In the genomic region with DNA sequence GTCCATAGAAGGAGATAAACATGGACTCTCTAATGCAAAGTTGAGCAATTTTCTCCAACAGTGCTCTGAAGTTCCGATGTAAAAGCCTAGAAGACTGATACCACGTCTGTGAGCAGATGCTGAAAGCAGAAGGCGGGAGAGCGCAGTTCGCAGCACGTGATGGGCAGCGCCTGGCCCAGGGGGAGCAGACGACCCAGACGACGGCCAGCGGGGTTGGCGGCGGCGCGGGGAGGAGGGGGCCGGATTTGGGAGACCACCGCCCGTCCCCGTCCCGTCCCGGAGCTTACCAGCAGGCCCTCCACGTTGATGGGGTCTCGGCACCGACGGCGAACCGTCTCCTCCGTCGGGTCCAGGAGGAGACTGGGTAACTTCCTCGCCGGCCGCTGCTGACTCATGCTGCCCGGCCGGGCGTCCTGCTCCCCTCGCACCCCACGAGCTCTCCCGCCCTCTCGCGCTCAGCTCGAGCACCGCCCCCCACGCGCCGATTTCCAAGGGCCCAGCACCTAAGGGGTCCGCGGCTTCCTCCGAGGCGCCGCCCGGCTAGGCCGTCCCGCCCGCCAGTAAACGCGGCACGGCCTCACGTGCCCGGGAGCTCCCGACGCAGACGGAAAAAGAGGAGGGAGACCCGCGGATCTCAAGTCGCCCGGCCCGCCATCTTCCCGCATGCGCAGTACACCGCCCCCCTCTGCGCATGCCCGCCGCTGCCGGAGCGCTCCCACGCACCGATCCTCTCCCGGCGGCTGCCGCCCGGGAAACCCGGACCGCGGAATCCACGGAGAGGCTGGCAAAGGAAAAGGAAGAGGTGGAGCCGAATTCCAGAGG, we compare ENCODE assay signal across 8 cellular contexts. TPM values are rescaled to one million over a fixed set of nuclear protein-coding genes. Genes with fewer than 3 reads are reported as not detected.
DNase-seq lines count a peak whose midpoint lies in the region; ATAC-seq and TF ChIP-seq lines count a peak whose summit lies in the region.

A gene with protein sequence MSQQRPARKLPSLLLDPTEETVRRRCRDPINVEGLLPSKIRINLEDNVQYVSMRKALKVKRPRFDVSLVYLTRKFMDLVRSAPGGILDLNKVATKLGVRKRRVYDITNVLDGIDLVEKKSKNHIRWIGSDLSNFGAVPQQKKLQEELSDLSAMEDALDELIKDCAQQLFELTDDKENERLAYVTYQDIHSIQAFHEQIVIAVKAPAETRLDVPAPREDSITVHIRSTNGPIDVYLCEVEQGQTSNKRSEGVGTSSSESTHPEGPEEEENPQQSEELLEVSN (minus strand): TSS at position 677 of the 822 bp plus-strand sequence. CDS start 282 bp downstream, at position 395.

- no peak for TF ChIP-seq CTCF in CD8-positive, alpha-beta T cell (IDR thresholded peaks at IDR 0.05)
- no peak for TF ChIP-seq CTCF in GM20000 (IDR thresholded peaks at IDR 0.05; ENCODE audit: extremely low read depth, missing control alignments)

- no peaks in the 10 kb centered on the region for H3K9me3 ChIP-seq in CD8-positive, alpha-beta T cell (ENCODE audit: low read length)
- H3K9me3 ChIP-seq in effector memory CD4-positive, alpha-beta T cell (ENCODE audit: control insufficient read depth, low read length) = no peaks in the 10 kb centered on the region

- intact Hi-C loops in CD8-positive, alpha-beta T cell (cut with DNase I, micrococcal nuclease) = loop anchor here (1.0 to 10.0 kb wide), 9 partner anchors 121 to 1343 kb away; a partner anchor contains a TSS

- peak within 1 kb of the TSS; percentile 51 for H3K27ac ChIP-seq in CD8-positive, alpha-beta T cell (ENCODE audit: low read depth, low read length)
- H3K27ac ChIP-seq in effector memory CD4-positive, alpha-beta T cell (ENCODE audit: insufficient read depth, low read length, poor library complexity, severe bottlenecking) = peak within 1 kb of the TSS; percentile 58

- H3K27me3 ChIP-seq in CD8-positive, alpha-beta T cell (ENCODE audit: insufficient read depth, low read length) = no peaks in the 10 kb centered on the region
- no peaks in the 10 kb centered on the region for H3K27me3 ChIP-seq in effector memory CD4-positive, alpha-beta T cell (replicated peaks; ENCODE audit: control insufficient read depth, insufficient read depth, low read length, poor library complexity, severe bottlenecking)

- peaks cover 4% of the 10 kb centered on the region for H3K36me3 Mint-ChIP-seq in CD8-positive, alpha-beta T cell
- no peaks in the 10 kb centered on the region for H3K36me3 Mint-ChIP-seq in memory B cell

- H3K36me3 ChIP-seq in CD8-positive, alpha-beta T cell (ENCODE audit: insufficient read depth, low read length) = no peaks in the 10 kb centered on the region
- no peaks in the 10 kb centered on the region for H3K36me3 ChIP-seq in effector memory CD4-positive, alpha-beta T cell (ENCODE audit: control insufficient read depth, insufficient read depth, low read length)

- H3K9me3 Mint-ChIP-seq in CD8-positive, alpha-beta T cell = no peaks in the 10 kb centered on the region
- H3K9me3 Mint-ChIP-seq in memory B cell = no peaks in the 10 kb centered on the region

- peaks cover 37% of the 10 kb centered on the region for H3K4me1 Mint-ChIP-seq in CD8-positive, alpha-beta T cell (ENCODE audit: low read depth)
- peaks cover 14% of the 10 kb centered on the region for H3K4me1 Mint-ChIP-seq in memory B cell

- peak within 1 kb of the TSS; percentile 83 for H3K4me3 ChIP-seq in CD8-positive, alpha-beta T cell (ENCODE audit: low read depth, low read length)
- H3K4me3 ChIP-seq in effector memory CD4-positive, alpha-beta T cell (ENCODE audit: insufficient read depth, low read depth, low read length, poor library complexity, severe bottlenecking) = peak within 1 kb of the TSS; percentile 95

- H3K4me1 ChIP-seq in CD8-positive, alpha-beta T cell (ENCODE audit: insufficient read depth, low read length) = peaks cover 13% of the 10 kb centered on the region
- H3K4me1 ChIP-seq in effector memory CD4-positive, alpha-beta T cell (ENCODE audit: control insufficient read depth, insufficient read depth, low read length, poor library complexity, severe bottlenecking) = peaks cover 14% of the 10 kb centered on the region

- peak within 1 kb of the TSS; percentile 96 for H3K4me3 Mint-ChIP-seq in CD8-positive, alpha-beta T cell
- peak within 1 kb of the TSS; percentile 98 for H3K4me3 Mint-ChIP-seq in memory B cell

- POLR2A ChIA-PET in CD8-positive, alpha-beta T cell (lab: Charles Lee) = interaction anchor here (0.6 to 1.6 kb wide), 3 partner anchors 121 to 739 kb away, joined by 3 to 4 read pairs (median 3); a partner anchor contains a TSS

- CTCF ChIA-PET in CD8-positive, alpha-beta T cell (lab: Charles Lee) = interaction anchor here (0.6 to 6.2 kb wide), 7 partner anchors 10 to 350 kb away, joined by 3 to 33 read pairs (median 4); a partner anchor contains a TSS

- peak within 1 kb of the TSS; percentile 91 for H3K27ac Mint-ChIP-seq in CD8-positive, alpha-beta T cell
- peak within 1 kb of the TSS; percentile 91 for H3K27ac Mint-ChIP-seq in memory B cell

- peak; percentile 85 for ATAC-seq in CD8-positive, alpha-beta T cell
- ATAC-seq in memory B cell (ENCODE audit: low read depth) = peak; percentile 79

- H3K27me3 Mint-ChIP-seq in CD8-positive, alpha-beta T cell (ENCODE audit: low read depth) = no peaks in the 10 kb centered on the region
- H3K27me3 Mint-ChIP-seq in memory B cell = no peaks in the 10 kb centered on the region

- DNase-seq in CD8-positive, alpha-beta T cell = peak; percentile 68 to 91 (median 80)
- DNase-seq in GM20000 (ENCODE audit: low spot score) (peak; percentile 91), HUDEP-2 (lab: John Stamatoyannopoulos, UW; ENCODE audit: unreplicated experiment in 76 of 76) (peak in 74 of 76 experiments; percentile 20 to 92 (median 74)), NOMO-1 treated with dmso at 0.1 percent for 144 hours (lab: John Stamatoyannopoulos, UW; ENCODE audit: unreplicated experiment) (peak; percentile 79), memory B cell (ENCODE audit: low spot score in 2 of 2) (peak; percentile 82 to 91)
- peak; percentile 64 to 75 for DNase-seq in activated CD8-positive, alpha-beta memory T cell treated with anti-CD3 and anti-CD28 coated beads for 4 hours (ENCODE audit: low read depth in 2 of 2)
- DNase-seq in effector memory CD4-positive, alpha-beta T cell = peak; percentile 71 to 81 (median 75)
- DNase-seq in stimulated activated CD8-positive, alpha-beta memory T cell treated with anti-CD3 and anti-CD28 coated beads, Interleukin-12 subunit alpha, Interleukin-12 subunit beta, amount 100 ng/mL, for 1 hour (ENCODE audit: low read depth) = peak; percentile 72

RNA-seq across cellular contexts. Expression of the gene that starts here (rescaled TPM):
- total RNA-seq in CD8-positive, alpha-beta T cell = 1 to 10 TPM; 4.9 to 5.0 TPM

Comparison
In these comparisons a context has a peak if more than half of its experiments do, and no peak if none do; other contexts are left out.
1. Peak in every context shown above with its lines: DNase-seq, ATAC-seq, H3K4me3 ChIP-seq and H3K27ac ChIP-seq.